In genomic region chr15:76951161-76951714, GRCh38 we compare ENCODE assay signal across 23 cellular contexts. TPM values are rescaled to one million over a fixed set of nuclear protein-coding genes. Genes with fewer than 3 reads are reported as not detected.
A peak's percentile ranks its signal among the peaks of the same experiment; 100 is the strongest.
DNase-seq lines count a peak whose midpoint lies in the region; ATAC-seq, FAIRE-seq and TF ChIP-seq lines count a peak whose summit lies in the region.
"Had no signal": no experiment of that assay in that cellular context is flagged by ENCODE, and none has a peak within 500 bp of the region (broad histone marks: within the 10 kb centered on the region; RNA-seq: fewer than 3 reads in every experiment).

No MANE protein-coding gene starts in this region.

- H3K4me1 Mint-ChIP-seq in neural crest cell, result peaks cover 18% of the 10 kb centered on the region
- H3K4me1 Mint-ChIP-seq in CD4-positive, alpha-beta T cell (ENCODE audit: low read depth), result peaks cover 13% of the 10 kb centered on the region

- POLR2A ChIA-PET in K562 (lab: Yijun Ruan, JAX), result interaction anchor here (1.1 kb wide), 1 partner anchor 16 kb away, joined by 3 read pairs; no protein-coding TSS in a partner anchor
- POLR2A ChIA-PET in CD4-positive, alpha-beta T cell (lab: Charles Lee), result no interaction called here

- no TSS peak for BruUV-seq in K562 (replicated peaks; lab: Mats Ljungman, UMichigan)

- in situ Hi-C loops in K562 (cut with MboI), result no loop called here

- H3K4me3 Mint-ChIP-seq in neural crest cell, result no peak overlapping the region
- no peak overlapping the region for H3K4me3 Mint-ChIP-seq in CD4-positive, alpha-beta T cell
- H3K4me3 Mint-ChIP-seq: activated CD4-positive, alpha-beta T cell treated with anti-CD3 and anti-CD28 coated beads, Interleukin-2, amount 10 ng/mL, durations not matched to agents 24 days and 14 days; central memory CD8-positive, alpha-beta T cell; naive B cell; T-helper 1 cell treated with Interleukin-12 subunit alpha and Interleukin-12 subunit beta and Interleukin-4 antibody, amounts not matched to agents 30 μg/mL and 1 μg/mL, for 36 hours had no signal

- TF ChIP-seq CTCF in K562 (IDR thresholded peaks at IDR 0.05 in 2 of 3, conservative IDR thresholded peaks at IDR 0.05 in 1 of 3; ENCODE audit: insufficient read depth in 2 of 3, low read depth in 1 of 3, low read length in 3 of 3) (no peak), neural crest cell (conservative IDR thresholded peaks at IDR 0.05) (no peak)
- TF ChIP-seq CTCF in CD4-positive, alpha-beta T cell (IDR thresholded peaks at IDR 0.05), result no peak

- peaks cover 11% of the 10 kb centered on the region for H3K36me3 Mint-ChIP-seq in neural crest cell (ENCODE audit: low read depth)
- peaks cover 40% of the 10 kb centered on the region for H3K36me3 Mint-ChIP-seq in CD4-positive, alpha-beta T cell (ENCODE audit: low read depth)

- no peak overlapping the region for H3K4me3 ChIP-seq in K562
- H3K4me3 ChIP-seq: adrenal gland, heart right ventricle, lung, skin epidermis had no signal

- peak overlapping the region; percentile 59 for H3K27ac Mint-ChIP-seq in neural crest cell (ENCODE audit: unreplicated experiment)
- H3K27ac Mint-ChIP-seq in CD4-positive, alpha-beta T cell, result no peak overlapping the region
- H3K27ac Mint-ChIP-seq: activated CD4-positive, alpha-beta T cell treated with anti-CD3 and anti-CD28 coated beads, Interleukin-2, amount 10 ng/mL, durations not matched to agents 24 days and 14 days; T-helper 1 cell treated with Interleukin-12 subunit alpha and Interleukin-12 subunit beta and Interleukin-4 antibody, amounts not matched to agents 30 μg/mL and 1 μg/mL, for 36 hours had no signal

- intact Hi-C loops in K562 (cut with micrococcal nuclease), result no loop called here
- intact Hi-C loops in CD4-positive, alpha-beta T cell (cut with DNase I, micrococcal nuclease), result no loop called here

- H3K27me3 Mint-ChIP-seq in neural crest cell (ENCODE audit: low read depth), result no peaks in the 10 kb centered on the region
- no peaks in the 10 kb centered on the region for H3K27me3 Mint-ChIP-seq in CD4-positive, alpha-beta T cell
- H3K27me3 Mint-ChIP-seq: central memory CD8-positive, alpha-beta T cell; naive B cell had no signal

- WGBS in K562 (ENCODE audit: insufficient coverage, low coverage, missing lambda C conversion rate), result 56% methylated on average over 1 of the region's 1 CpG

- H3K27me3 ChIP-seq in K562 (ENCODE audit: control insufficient read depth in 2 of 2, insufficient read depth in 2 of 2, low read length in 2 of 2), result peaks cover 0 to 2% of the 10 kb centered on the region in 2 experiments; a peak in 1 of 5 replicates
- no peaks in the 10 kb centered on the region for H3K27me3 ChIP-seq in CD4-positive, alpha-beta T cell (ENCODE audit: control insufficient read depth, insufficient read depth, low read length)
- H3K27me3 ChIP-seq: adrenal gland, BE2C, heart right ventricle had no signal

- DNase-seq in SW480 (ENCODE audit: low spot score) (peak; percentile 69), K562 (ENCODE audit: extremely low read depth in 1 of 4, low spot score in 3 of 4) (no peak), neural crest cell (ENCODE audit: low read depth, low spot score) (no peak), iPS-NIHi11 (ENCODE audit: low spot score) (no peak), T1000 (lab: John Stamatoyannopoulos, UW) (no peak)
- DNase-seq in CD4-positive, alpha-beta T cell, result no peak
- DNase-seq: adrenal gland; BE2C; heart right ventricle; KG1; naive B cell; NCI-H2029; NCI-H510A treated with DMSO at 0.1 percent for 48 hours; stimulated activated CD4-positive, alpha-beta T cell treated with anti-CD3 and anti-CD28 coated beads, Interleukin-4, amount 100 ng/mL, for 1 hour had no signal

- CTCF ChIA-PET in K562 (lab: Yijun Ruan, JAX; ENCODE audit: low intra/inter-chr PET ratio), result no interaction called here
- CTCF ChIA-PET in CD4-positive, alpha-beta T cell (lab: Charles Lee), result interaction anchor here (1.2 to 1.5 kb wide), 4 partner anchors 9 to 104 kb away, joined by 3 to 4 read pairs (median 3); no protein-coding TSS in a partner anchor

- H3K9ac ChIP-seq in K562 (ENCODE audit: insufficient read depth in 1 of 2, low read depth in 2 of 2, low read length in 2 of 2), result no peak overlapping the region

- H3K27ac ChIP-seq in K562 (ENCODE audit: extremely low read depth, low read depth, low read length), result no peak overlapping the region
- H3K27ac ChIP-seq in CD4-positive, alpha-beta T cell (ENCODE audit: low read depth, low read length), result no peak overlapping the region
- H3K27ac ChIP-seq: adrenal gland, heart right ventricle, skin epidermis had no signal

- no peaks in the 10 kb centered on the region for H4K20me1 ChIP-seq in K562 (replicated peaks; ENCODE audit: control insufficient read depth, insufficient read depth, low read length)

- H3K36me3 ChIP-seq in K562 (ENCODE audit: control insufficient read depth, insufficient read depth, low read length), result peaks cover 36% of the 10 kb centered on the region; the same call in 1 of the 3 replicates

- H3K4me1 ChIP-seq in K562 (replicated peaks in 1 of 2; ENCODE audit: control insufficient read depth in 2 of 2, insufficient read depth in 2 of 2, low read length in 2 of 2), result no peaks in the 10 kb centered on the region
- H3K4me1 ChIP-seq: BE2C, heart right ventricle had no signal

- ATAC-seq in K562, result no peak
- ATAC-seq in CD4-positive, alpha-beta T cell (ENCODE audit: poor library complexity), result no peak
- ATAC-seq: HCT116, heart right ventricle had no signal

- no peak for TF ChIP-seq POLR2A in K562 (conservative IDR thresholded peaks at IDR 0.05)

- TF ChIP-seq EP300 in K562 (IDR thresholded peaks at IDR 0.05; ENCODE audit: low read length), result no peak

- no peak for TF ChIP-seq RAD21 in K562 (CRISPR knock-in tag; conservative IDR thresholded peaks at IDR 0.05 in 1 of 2, IDR thresholded peaks at IDR 0.05 in 1 of 2)

- H2AFZ ChIP-seq in K562 (ENCODE audit: low read depth, low read length), result no peak overlapping the region

- FAIRE-seq in G401.6 (lab: Jason Lieb, UNC) (peak; percentile 36), K562 (lab: Jason Lieb, UNC) (peak; percentile 19)
- FAIRE-seq: D721Med had no signal

- H3K79me2 ChIP-seq in K562 (ENCODE audit: control insufficient read depth, insufficient read depth, low read length), result no peaks in the 10 kb centered on the region

- H3K9me3 Mint-ChIP-seq in neural crest cell, result no peaks in the 10 kb centered on the region
- H3K9me3 Mint-ChIP-seq in CD4-positive, alpha-beta T cell, result no peaks in the 10 kb centered on the region
- H3K9me3 Mint-ChIP-seq: activated CD4-positive, alpha-beta T cell treated with anti-CD3 and anti-CD28 coated beads, Interleukin-2, amount 10 ng/mL, durations not matched to agents 24 days and 14 days; central memory CD8-positive, alpha-beta T cell; naive B cell; T-helper 1 cell treated with Interleukin-12 subunit alpha and Interleukin-12 subunit beta and Interleukin-4 antibody, amounts not matched to agents 30 μg/mL and 1 μg/mL, for 36 hours had no signal

- H3K9me3 ChIP-seq in K562 (replicated peaks; ENCODE audit: control insufficient read depth, insufficient read depth, low read depth, low read length), result no peaks in the 10 kb centered on the region
- no peaks in the 10 kb centered on the region for H3K9me3 ChIP-seq in CD4-positive, alpha-beta T cell (ENCODE audit: control insufficient read depth, low read length)
- H3K9me3 ChIP-seq: adrenal gland, BE2C, heart right ventricle had no signal

- H3K4me2 ChIP-seq in K562 (ENCODE audit: insufficient read depth, low read length), result no peak overlapping the region

- no peaks in the 10 kb centered on the region for H3K9me1 ChIP-seq in K562 (ENCODE audit: control insufficient read depth, insufficient read depth, low read length)

RNA-seq across cellular contexts. Expression of gene RCN2, which starts 19.7 kb away (rescaled TPM):
- total RNA-seq in K562 (2011; cell fraction: chromatin; rRNA removed; ENCODE audit: low replicate concordance), result 11.5 and 48.1 TPM in 2 replicates
- total RNA-seq in K562 (2011; cell fraction: nucleolus; rRNA removed), result 16.4 and 16.5 TPM in 2 replicates
- 29.3 and 45.6 TPM in 2 replicates for total RNA-seq in K562 (2011; cell fraction: nucleoplasm; rRNA removed)
- 19.5 and 24.0 TPM in 2 replicates for total RNA-seq in K562 (2014; rRNA removed)
- 56.3 and 58.4 TPM in 2 replicates for total RNA-seq in K562 (2014; rRNA removed; fragmentation: Illumina TruSeq; extraction: Trizol)
- total RNA-seq in K562 (2015; rRNA removed; fragmentation: Illumina TruSeq; extraction: Trizol), result 48.4 and 52.8 TPM in 2 replicates
- 33.6 and 34.3 TPM in 2 replicates for total RNA-seq in K562 (2021)
- polyA plus RNA-seq in K562 (2011; rRNA removed), result 45.7 and 59.8 TPM in 2 replicates
- 10.4 and 17.3 TPM in 2 replicates for polyA plus RNA-seq in K562 (2011; cell fraction: cytosol; rRNA removed)
- polyA plus RNA-seq in K562 (2011; cell fraction: nucleus; rRNA removed), result 10.6 and 17.8 TPM in 2 replicates
- polyA plus RNA-seq in K562 (2012), result 27.4 and 32.0 TPM in 2 replicates
- polyA plus RNA-seq in K562 (2014; fragmentation: Illumina TruSeq; extraction: Trizol), result 47.4 and 56.3 TPM in 2 replicates
- polyA plus RNA-seq in K562 (2014; fragmentation: Nextera tagmentation; extraction: Ambion mirVana), result 10 to 100 TPM; 20.9 to 26.3 TPM
- polyA plus RNA-seq in K562 (2014; rRNA removed), result 63.1 and 63.6 TPM in 2 replicates
- polyA minus RNA-seq in K562 (2011; rRNA and poly(A)+ RNA removed), result 30.4 and 39.1 TPM in 2 replicates
- polyA minus RNA-seq in K562 (2011; cell fraction: cytosol; rRNA and poly(A)+ RNA removed), result 10.3 and 12.0 TPM in 2 replicates
- polyA minus RNA-seq in K562 (2011; cell fraction: nucleus; rRNA and poly(A)+ RNA removed), result 6.5 and 10.8 TPM in 2 replicates
- 159 and 161 TPM in 2 replicates for total RNA-seq in neural crest cell
- total RNA-seq in CD4-positive, alpha-beta T cell, result 10 to 100 TPM; 18.1 to 19.1 TPM

RNA-seq across cellular contexts. Expression of gene PSTPIP1, which starts 43.7 kb away (rescaled TPM):
- not detected in 2 replicates for total RNA-seq in K562 (2011; cell fraction: chromatin; rRNA removed; ENCODE audit: low replicate concordance)
- total RNA-seq in K562 (2011; cell fraction: nucleolus; rRNA removed), result not detected in 2 replicates
- not detected in 2 replicates for total RNA-seq in K562 (2011; cell fraction: nucleoplasm; rRNA removed)
- total RNA-seq in K562 (2014; rRNA removed) (not detected in 2 replicates), K562 (2014; rRNA removed; fragmentation: Illumina TruSeq; extraction: Trizol) (not detected in 2 replicates), K562 (2015; rRNA removed; fragmentation: Illumina TruSeq; extraction: Trizol) (not detected in 2 replicates), K562 (2021) (0.58 TPM in 1 of 2 replicates, not detected in the other), neural crest cell (0.84 and 1.5 TPM in 2 replicates)
- polyA plus RNA-seq in K562 (2011; rRNA removed) (not detected in 2 replicates), K562 (2014; fragmentation: Illumina TruSeq; extraction: Trizol) (not detected in 2 replicates), K562 (2014; fragmentation: Nextera tagmentation; extraction: Ambion mirVana) (not detected), K562 (2014; rRNA removed) (not detected in 2 replicates)
- 0.12 TPM in 1 of 2 replicates, not detected in the other for polyA plus RNA-seq in K562 (2011; cell fraction: cytosol; rRNA removed)
- 0.11 and 0.15 TPM in 2 replicates for polyA plus RNA-seq in K562 (2011; cell fraction: nucleus; rRNA removed)
- polyA plus RNA-seq in K562 (2012), result not detected in 2 replicates
- not detected in 2 replicates for polyA minus RNA-seq in K562 (2011; rRNA and poly(A)+ RNA removed)
- not detected in 2 replicates for polyA minus RNA-seq in K562 (2011; cell fraction: cytosol; rRNA and poly(A)+ RNA removed)
- not detected in 2 replicates for polyA minus RNA-seq in K562 (2011; cell fraction: nucleus; rRNA and poly(A)+ RNA removed)
- 10 to 100 TPM; 79.4 to 82.7 TPM for total RNA-seq in CD4-positive, alpha-beta T cell
- total RNA-seq: G401 had no signal

RNA-seq across cellular contexts. Expression of gene SCAPER, which starts 46.1 kb away (rescaled TPM):
- 6.0 and 20.4 TPM in 2 replicates for total RNA-seq in K562 (2011; cell fraction: chromatin; rRNA removed; ENCODE audit: low replicate concordance)
- total RNA-seq in K562 (2011; cell fraction: nucleolus; rRNA removed), result 1.8 and 4.1 TPM in 2 replicates
- total RNA-seq in K562 (2011; cell fraction: nucleoplasm; rRNA removed), result 4.1 and 4.6 TPM in 2 replicates
- total RNA-seq in K562 (2014; rRNA removed) (2.8 and 2.9 TPM in 2 replicates), K562 (2014; rRNA removed; fragmentation: Illumina TruSeq; extraction: Trizol) (5.7 and 7.9 TPM in 2 replicates), K562 (2015; rRNA removed; fragmentation: Illumina TruSeq; extraction: Trizol) (4.1 and 5.1 TPM in 2 replicates), K562 (2021) (5.0 and 7.3 TPM in 2 replicates), neural crest cell (15.3 and 18.4 TPM in 2 replicates)
- polyA plus RNA-seq in K562 (2011; rRNA removed) (1.3 and 1.4 TPM in 2 replicates), K562 (2014; fragmentation: Illumina TruSeq; extraction: Trizol) (3.0 and 5.6 TPM in 2 replicates), K562 (2014; fragmentation: Nextera tagmentation; extraction: Ambion mirVana) (1 to 10 TPM; 3.0 to 3.2 TPM), K562 (2014; rRNA removed) (1.4 and 5.9 TPM in 2 replicates)
- 0.49 and 0.83 TPM in 2 replicates for polyA plus RNA-seq in K562 (2011; cell fraction: cytosol; rRNA removed)
- polyA plus RNA-seq in K562 (2011; cell fraction: nucleus; rRNA removed), result 1.5 and 1.7 TPM in 2 replicates
- 2.3 and 2.9 TPM in 2 replicates for polyA plus RNA-seq in K562 (2012)
- polyA minus RNA-seq in K562 (2011; rRNA and poly(A)+ RNA removed), result 2.9 and 6.4 TPM in 2 replicates
- polyA minus RNA-seq in K562 (2011; cell fraction: cytosol; rRNA and poly(A)+ RNA removed), result 1.8 and 3.0 TPM in 2 replicates
- polyA minus RNA-seq in K562 (2011; cell fraction: nucleus; rRNA and poly(A)+ RNA removed), result 4.8 and 13.6 TPM in 2 replicates
- 10 to 100 TPM; 40.3 to 41.2 TPM for total RNA-seq in CD4-positive, alpha-beta T cell

Comparison
In these comparisons a context has a peak if more than half of its experiments do, and no peak if none do; other contexts are left out.
1. RNA of gene PSTPIP1, which starts 43.7 kb away (total RNA-seq): 79.4 to 82.7 TPM in CD4-positive, alpha-beta T cell; 0.84 to 1.5 TPM in neural crest cell and 0.58 TPM in K562; every median in the first group is over 10 times any median in the second.